ENCODE assay signal across 9 cellular contexts in genomic region chr5:177427211-177427822, GRCh38. TPM values are rescaled to one million over a fixed set of nuclear protein-coding genes. Genes with fewer than 3 reads are reported as not detected.
A peak's percentile ranks its signal among the peaks of the same experiment; 100 is the strongest.
DNase-seq lines count a peak whose midpoint lies in the region; ATAC-seq and TF ChIP-seq lines count a peak whose summit lies in the region.
"Had no signal": no experiment of that assay in that cellular context is flagged by ENCODE, and none has a peak within 500 bp of the region (broad histone marks: within the 10 kb centered on the region; RNA-seq: fewer than 3 reads in every experiment).

No MANE protein-coding gene starts in this region.

- intact Hi-C loops in Caco-2 (cut with micrococcal nuclease; ENCODE audit: unreplicated experiment) = loop anchor here (2.0 kb wide), 1 partner anchor 19 kb away; the partner anchor contains the start of gene PRR7

- DNase-seq in Caco-2 = peak in 1 of 2 experiments; percentile 43
- no peak for DNase-seq in cardiac fibroblast (ENCODE audit: low read depth in 2 of 2)
- no peak for DNase-seq in AG08395 (ENCODE audit: low spot score)

- no peaks in the 10 kb centered on the region for H3K27me3 ChIP-seq in Caco-2 (replicated peaks; ENCODE audit: control insufficient read depth, insufficient read depth, low read length)
- H3K27me3 ChIP-seq in mucosa of rectum (ENCODE audit: control insufficient read depth in 2 of 2, insufficient read depth in 2 of 2, low read length in 2 of 2) = no peaks in the 10 kb centered on the region

- H3K9ac ChIP-seq in mucosa of rectum (ENCODE audit: low read depth in 1 of 2, low read length in 2 of 2) = peak overlapping the region; percentile 96 to 97

- TSS peak; percentile 64 for BruUV-seq in Caco-2 (replicated peaks; lab: Mats Ljungman, UMichigan)

- H3K27ac Mint-ChIP-seq in Caco-2 (ENCODE audit: unreplicated experiment) = peak overlapping the region; percentile 53

- H3K4me3 Mint-ChIP-seq in Caco-2 (ENCODE audit: unreplicated experiment) = peak overlapping the region; percentile 92

- no peak for ATAC-seq in HG03442 (IDR thresholded peaks at IDR 0.05; ENCODE audit: unreplicated experiment)
- ATAC-seq in GM21360 (IDR thresholded peaks at IDR 0.05; ENCODE audit: unreplicated experiment) = no peak
- no peak for ATAC-seq in GM18909 (IDR thresholded peaks at IDR 0.05; ENCODE audit: poor library complexity, unreplicated experiment)

- peak overlapping the region; percentile 97 for H3K4me3 ChIP-seq in Caco-2 (ENCODE audit: low read depth, low read length)
- H3K4me3 ChIP-seq in cardiac fibroblast (replicated peaks in 1 of 2; ENCODE audit: low read depth in 2 of 2, low read length in 2 of 2) = peak overlapping the region; percentile 67 to 76
- H3K4me3 ChIP-seq in mucosa of rectum (ENCODE audit: low read length in 2 of 2) = peak overlapping the region; percentile 92 to 96

- no peak for TF ChIP-seq RAD21 in Ishikawa (IDR thresholded peaks at IDR 0.05; ENCODE audit: low read depth)

- no peaks in the 10 kb centered on the region for H3K9me3 Mint-ChIP-seq in Caco-2 (ENCODE audit: unreplicated experiment)

- H3K9me3 ChIP-seq in Caco-2 = no peaks in the 10 kb centered on the region
- H3K9me3 ChIP-seq in mucosa of rectum (ENCODE audit: control insufficient read depth in 2 of 2, low read length in 2 of 2) = no peaks in the 10 kb centered on the region

- CTCF ChIA-PET in Caco-2 (lab: Charles Lee) = interaction anchor here (1.0 to 2.7 kb wide), 4 partner anchors 23 to 118 kb away, joined by 4 to 47 read pairs (median 8); no protein-coding TSS in a partner anchor

- no peak for TF ChIP-seq EP300 in Ishikawa (IDR thresholded peaks at IDR 0.05; ENCODE audit: borderline replicate concordance)

- H3K4me1 ChIP-seq in Caco-2 = peaks cover 15% of the 10 kb centered on the region
- peaks cover 38 to 44% of the 10 kb centered on the region in 2 donors for H3K4me1 ChIP-seq in mucosa of rectum (ENCODE audit: control insufficient read depth in 2 of 2, insufficient read depth in 2 of 2, low read length in 2 of 2)

- peaks cover 12% of the 10 kb centered on the region for H3K4me1 Mint-ChIP-seq in Caco-2 (ENCODE audit: low read depth, unreplicated experiment)

- peaks cover 18% of the 10 kb centered on the region for H3K36me3 Mint-ChIP-seq in Caco-2 (ENCODE audit: insufficient read depth, unreplicated experiment)

- TF ChIP-seq CTCF in Caco-2 (IDR thresholded peaks at IDR 0.05; ENCODE audit: insufficient read depth in 1 of 2, low read depth in 1 of 2, low read length in 1 of 2, severe bottlenecking in 1 of 2, unreplicated experiment in 1 of 2) = no peak
- TF ChIP-seq CTCF in cardiac fibroblast (IDR thresholded peaks at IDR 0.05; ENCODE audit: low read depth, low read length) = no peak

- H3K27me3 Mint-ChIP-seq in Caco-2 (ENCODE audit: insufficient read depth, unreplicated experiment) = no peaks in the 10 kb centered on the region

- H3K36me3 ChIP-seq in Caco-2 (ENCODE audit: control insufficient read depth, insufficient read depth, low read length) (peaks cover 2% of the 10 kb centered on the region), mucosa of rectum (ENCODE audit: control insufficient read depth in 2 of 2, insufficient read depth in 2 of 2, low read length in 2 of 2) (peaks cover 2 to 16% of the 10 kb centered on the region in 2 donors)

- peak overlapping the region; percentile 90 to 94 for H3K27ac ChIP-seq in mucosa of rectum (ENCODE audit: low read depth in 2 of 2, low read length in 2 of 2)

- POLR2A ChIA-PET in Caco-2 (lab: Charles Lee) = interaction anchor here (1.3 to 2.1 kb wide), 4 partner anchors 17 to 115 kb away, joined by 5 to 43 read pairs (median 14); partner anchors contain the start of genes MXD3 and PRR7

TF ChIP-seq in Ishikawa, 13 proteins besides CTCF, POLR2A, EP300 and RAD21:
- no peak for TF ChIP-seq CEBPB (IDR thresholded peaks at IDR 0.05)
- TF ChIP-seq, protein P1, sequence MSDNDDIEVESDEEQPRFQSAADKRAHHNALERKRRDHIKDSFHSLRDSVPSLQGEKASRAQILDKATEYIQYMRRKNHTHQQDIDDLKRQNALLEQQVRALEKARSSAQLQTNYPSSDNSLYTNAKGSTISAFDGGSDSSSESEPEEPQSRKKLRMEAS (IDR thresholded peaks at IDR 0.05) = peak; percentile 27; the same call in 1 of the 2 replicates

RNA-seq across cellular contexts. Expression of gene GRK6, which starts 0.8 kb away (rescaled TPM):
- 64.4 and 71.9 TPM in 2 replicates for total RNA-seq in Caco-2 (2022)

RNA-seq across cellular contexts. Expression of gene F12, which starts 18.0 kb away (rescaled TPM):
- total RNA-seq in Caco-2 (2022) = 13.3 and 14.0 TPM in 2 replicates

RNA-seq across cellular contexts. Expression of gene PRR7, which starts 19.3 kb away (rescaled TPM):
- total RNA-seq in Caco-2 (2022) = 4.7 and 5.7 TPM in 2 replicates

RNA-seq across cellular contexts. Expression of gene PFN3, which starts 26.9 kb away (rescaled TPM):
- total RNA-seq in Caco-2 (2022) = not detected in 2 replicates
- total RNA-seq: T-helper 1 cell treated with Interleukin-12 subunit alpha and Interleukin-12 subunit beta and Interleukin-4 antibody, amounts not matched to agents 30 ng/mL and 1 ng/mL, for 36 hours had no signal

RNA-seq across cellular contexts. Expression of gene SLC34A1, which starts 43.1 kb away (rescaled TPM):
- total RNA-seq in Caco-2 (2022) = not detected in 2 replicates
- total RNA-seq: T-helper 1 cell treated with Interleukin-12 subunit alpha and Interleukin-12 subunit beta and Interleukin-4 antibody, amounts not matched to agents 30 ng/mL and 1 ng/mL, for 36 hours had no signal
